In the genomic region with DNA sequence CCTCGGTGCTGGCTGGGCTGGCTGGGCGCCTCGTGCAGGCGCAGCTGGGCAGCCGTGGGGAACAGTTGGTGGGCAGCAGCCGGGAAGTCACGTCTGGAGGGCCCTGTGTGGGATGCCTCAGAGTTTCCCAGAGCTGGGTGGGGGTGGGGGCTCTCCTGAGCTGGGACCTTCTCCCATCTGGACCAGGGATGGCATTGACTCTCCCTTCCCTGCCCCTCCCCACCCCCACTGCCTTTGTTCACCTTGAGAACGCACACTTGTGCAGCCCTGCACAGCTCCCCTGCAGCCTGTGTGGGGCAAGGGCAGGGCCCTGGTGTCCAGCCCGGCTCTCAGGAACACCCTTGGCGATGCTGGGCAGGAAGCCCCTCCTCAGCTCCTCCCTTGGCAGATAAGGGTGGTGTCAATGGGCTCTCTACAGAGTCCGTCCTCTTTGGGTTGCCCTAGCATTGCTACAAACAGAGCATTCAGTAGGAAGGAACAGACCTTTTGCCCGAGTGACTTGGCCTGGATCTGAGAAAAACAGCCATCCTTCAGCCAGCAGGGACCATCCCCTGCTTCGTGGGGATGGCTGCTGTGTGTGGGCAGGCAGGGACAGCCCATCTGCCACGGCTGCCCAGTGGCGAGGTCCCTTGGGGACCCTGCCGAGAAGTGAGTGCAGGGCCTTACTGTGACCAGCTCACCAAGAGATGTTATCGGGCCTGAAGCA, we compare ENCODE assay signal across 14 cellular contexts. TPM values are rescaled to one million over a fixed set of nuclear protein-coding genes. Genes with fewer than 3 reads are reported as not detected.
A peak's percentile ranks its signal among the peaks of the same experiment; 100 is the strongest.
DNase-seq lines count a peak whose midpoint lies in the region; ATAC-seq, FAIRE-seq and TF ChIP-seq lines count a peak whose summit lies in the region.
"Had no signal": no experiment of that assay in that cellular context is flagged by ENCODE, and none has a peak within 500 bp of the region (broad histone marks: within the 10 kb centered on the region; RNA-seq: fewer than 3 reads in every experiment).

No MANE protein-coding gene starts in this region.

- H3K9me2 ChIP-seq in Karpas-422 (replicated peaks; ENCODE audit: insufficient read depth, low read length), result no peaks in the 10 kb centered on the region

- no peak for ATAC-seq in GM18519 (IDR thresholded peaks at IDR 0.05; ENCODE audit: low FRiP score, unreplicated experiment)
- ATAC-seq: stimulated activated memory B cell treated with anti-CD40 and anti-IgM and Interleukin-4, amounts not matched to agents 10 μg/mL and 1 μg/mL and 100 μg/mL, for 72 hours had no signal

- no peak for FAIRE-seq in frontal cortex (lab: Jason Lieb, UNC)
- FAIRE-seq: RCC 7860, TTC549 had no signal

- intact Hi-C loops in dorsolateral prefrontal cortex (cut with DNase I) (loop anchor here (1.0 kb wide), 1 partner anchor 21 kb away; no protein-coding TSS in a partner anchor), posterior vena cava (cut with DNase I) (no loop called here)

- peak overlapping the region; percentile 62 for H3K9ac ChIP-seq in Karpas-422 (ENCODE audit: low read length)

- no peak overlapping the region for H2AFZ ChIP-seq in Karpas-422 (ENCODE audit: low read length)

- peak overlapping the region; percentile 91 for H3K4me2 ChIP-seq in Karpas-422 (ENCODE audit: low read depth, low read length, poor library complexity, severe bottlenecking)

- H3K27me3 ChIP-seq in GM06990 (replicated peaks; ENCODE audit: control insufficient read depth, insufficient read depth, low read length) (no peaks in the 10 kb centered on the region), Karpas-422 (ENCODE audit: low read length) (no peaks in the 10 kb centered on the region), dorsolateral prefrontal cortex (no peaks in the 10 kb centered on the region)

- H3K36me3 ChIP-seq in GM06990 (ENCODE audit: control insufficient read depth, insufficient read depth, low read length), result no peaks in the 10 kb centered on the region
- no peaks in the 10 kb centered on the region for H3K36me3 ChIP-seq in Karpas-422 (ENCODE audit: insufficient read depth, low read length)
- H3K36me3 ChIP-seq: brain microvascular endothelial cell had no signal

- no peak for TF ChIP-seq CTCF in GM06990 (IDR thresholded peaks at IDR 0.05; ENCODE audit: insufficient read depth, low read length, poor library complexity, severe bottlenecking)
- TF ChIP-seq CTCF in dorsolateral prefrontal cortex (IDR thresholded peaks at IDR 0.05 in 54 of 56, conservative IDR thresholded peaks at IDR 0.05 in 2 of 56; ENCODE audit: low read depth in 1 of 56, partially characterized antibody in 56 of 56), result no peak

- no peaks in the 10 kb centered on the region for H4K20me1 ChIP-seq in Karpas-422 (ENCODE audit: insufficient read depth, low read depth, low read length)

- H3K27ac ChIP-seq in Karpas-422 (ENCODE audit: low read length), result peak overlapping the region; percentile 97
- peak overlapping the region; percentile 26 to 99 (median 94) for H3K27ac ChIP-seq in dorsolateral prefrontal cortex
- H3K27ac ChIP-seq: brain microvascular endothelial cell had no signal

- H3K4me3 ChIP-seq in GM06990 (replicated peaks; ENCODE audit: low read depth, low read length), result no peak overlapping the region
- H3K4me3 ChIP-seq in Karpas-422 (ENCODE audit: low read length), result peak overlapping the region; percentile 53; the same call in 1 of the 2 replicates
- H3K4me3 ChIP-seq in dorsolateral prefrontal cortex, result peak overlapping the region in 3 of 59 donors; percentile 16 to 43 (median 30)

- H3K79me2 ChIP-seq in Karpas-422 (ENCODE audit: low read length), result no peaks in the 10 kb centered on the region

- H3K9me3 ChIP-seq in Karpas-422 (ENCODE audit: low read length), result no peaks in the 10 kb centered on the region
- H3K9me3 ChIP-seq: Caco-2 had no signal

- H3K4me1 ChIP-seq in Karpas-422 (ENCODE audit: low read length), result peaks cover 80% of the 10 kb centered on the region

- DNase-seq in GM06990 (ENCODE audit: extremely low read depth, insufficient read length), result peak; percentile 60
- no peak for DNase-seq in Karpas-422
- no peak for DNase-seq in dorsolateral prefrontal cortex
- DNase-seq in posterior vena cava (ENCODE audit: low spot score), result peak; percentile 79
- no peak for DNase-seq in effector CD8-positive, alpha-beta T cell (lab: John Stamatoyannopoulos, UW)
- no peak for DNase-seq in pons (ENCODE audit: low spot score)
- DNase-seq in frontal cortex (ENCODE audit: low spot score in 2 of 2), result no peak
- DNase-seq: brain microvascular endothelial cell, Caco-2, NCI-H146 had no signal

RNA-seq across cellular contexts. Expression of gene KLF13, which starts 25.5 kb away (rescaled TPM):
- 32.9 and 38.8 TPM in 2 replicates for total RNA-seq in Karpas-422 (2014; rRNA removed; shearing (Covaris generic); ENCODE audit: low replicate concordance)
- 100 to 1,000 TPM in 101 of 120 experiments, 10 to 100 TPM in 19; 73.4 to 179 (median 116) TPM for total RNA-seq in dorsolateral prefrontal cortex
- total RNA-seq in posterior vena cava, result 10 to 100 TPM; 49.6 to 97.8 TPM
- 45.2 TPM for total RNA-seq in frontal cortex

Comparison
In these comparisons a context has a peak if more than half of its experiments do, and no peak if none do; other contexts are left out.
1. DNase-seq: peak in GM06990 (single experiment) and posterior vena cava (single experiment); none in Karpas-422 (single experiment), dorsolateral prefrontal cortex (0 of 10), effector CD8-positive, alpha-beta T cell (single experiment), pons (single experiment) and frontal cortex (0 of 2).
2. intact Hi-C loops: an anchor here in dorsolateral prefrontal cortex (1.0 kb wide); none called in posterior vena cava.